In the genomic region with DNA sequence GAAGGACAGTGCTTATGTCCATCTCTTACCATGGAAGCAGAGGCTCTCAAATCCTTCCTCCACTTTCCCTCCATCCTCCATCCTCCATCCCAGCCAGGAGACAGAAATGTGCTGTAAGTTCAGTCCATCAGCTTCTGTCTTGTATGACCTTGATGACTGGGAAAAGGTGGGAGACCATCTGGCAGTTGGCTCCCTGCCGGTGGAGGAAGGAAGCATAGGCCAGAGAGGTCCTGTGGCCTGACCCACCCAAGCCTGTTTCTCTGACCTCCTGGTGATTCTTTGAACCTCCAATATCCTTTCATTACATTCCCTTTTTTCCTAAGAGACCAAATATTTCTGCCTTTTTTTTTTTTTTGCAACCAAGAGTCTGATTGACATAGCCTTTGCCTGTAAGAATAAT, we compare ENCODE assay signal across 19 cellular contexts.
"Had no signal": no experiment of that assay in that cellular context is flagged by ENCODE, and none has a peak within 500 bp of the region (broad histone marks: within the 10 kb centered on the region; RNA-seq: fewer than 3 reads in every experiment).

No MANE protein-coding gene starts in this region.

- H3K36me3 ChIP-seq: SJSA1 had no signal

- H3K36me3 Mint-ChIP-seq: IgD-negative memory B cell had no signal

- H3K4me3 ChIP-seq: K562, SJSA1, SK-N-MC had no signal

- H3K27ac ChIP-seq: KMS-11, SJSA1, SK-N-MC had no signal

- H3K27ac Mint-ChIP-seq: IgD-negative memory B cell had no signal

- H3K9ac ChIP-seq: KMS-11 had no signal

- H3K4me1 ChIP-seq: SJSA1 had no signal

- DNase-seq: Kasumi-1, MM.1S, NCI-H1092 treated with DMSO at 0.1 percent for 48 hours, NCI-H1436, NCI-H187, NCI-H2029, NCI-H2081 treated with DMSO at 0.1 percent for 48 hours, NCI-H2171, NCI-H226, NCI-H446 treated with DMSO at 0.1 percent for 48 hours, NCI-H510A treated with DMSO at 0.1 percent for 48 hours, Right ventricle myocardium superior, RPMI8226, SIG-M5 had no signal

- H3K9me3 ChIP-seq: SJSA1 had no signal
